1 cellular context compared by ENCODE assay signal in genomic region chr3:173930251-173930650, GRCh38.
TF ChIP-seq lines count a peak whose summit lies in the region.

No MANE protein-coding gene starts in this region.

TF ChIP-seq in WTC11, 78 proteins besides CTCF, POLR2A, EP300 and RAD21 (continued from another document):
- TF ChIP-seq ZNF425 (CRISPR knock-in tag; conservative IDR thresholded peaks at IDR 0.05) (no peak), ZSCAN18 (CRISPR knock-in tag; IDR thresholded peaks at IDR 0.05) (no peak), ESRRA (CRISPR knock-in tag; IDR thresholded peaks at IDR 0.05; ENCODE audit: borderline replicate concordance) (no peak), CDX4 (CRISPR knock-in tag; IDR thresholded peaks at IDR 0.05; ENCODE audit: borderline replicate concordance) (no peak), HMGA2 (CRISPR knock-in tag; IDR thresholded peaks at IDR 0.05) (no peak), ELF4 (CRISPR knock-in tag; IDR thresholded peaks at IDR 0.05; ENCODE audit: low read depth) (no peak), USF1 (CRISPR knock-in tag; IDR thresholded peaks at IDR 0.05) (no peak)
